Comparison of ENCODE assay signal across 18 cellular contexts in genomic region chr14:31933716-31934115, GRCh38.
DNase-seq lines count a peak whose midpoint lies in the region; ATAC-seq and TF ChIP-seq lines count a peak whose summit lies in the region.
"Had no signal": no experiment of that assay in that cellular context is flagged by ENCODE, and none has a peak within 500 bp of the region (broad histone marks: within the 10 kb centered on the region; RNA-seq: fewer than 3 reads in every experiment).

No MANE protein-coding gene starts in this region.

- no peaks in the 10 kb centered on the region for H3K36me3 Mint-ChIP-seq in activated T-cell treated with anti-CD3 and anti-CD28 coated beads, Interleukin-2, amount 50 U/mL, for 24 hours (ENCODE audit: low read depth)

- H3K4me1 Mint-ChIP-seq in activated T-cell treated with anti-CD3 and anti-CD28 coated beads, Interleukin-2, amount 50 U/mL, for 24 hours (ENCODE audit: low read depth) = peaks cover 19% of the 10 kb centered on the region

- H3K4me1 ChIP-seq in GM23248 (ENCODE audit: insufficient read depth) = peaks cover 41% of the 10 kb centered on the region
- H3K4me1 ChIP-seq in RWPE2 (ENCODE audit: insufficient read depth, poor library complexity, severe bottlenecking) = peaks cover 27% of the 10 kb centered on the region
- H3K4me1 ChIP-seq: suprapubic skin had no signal

- H3K27me3 Mint-ChIP-seq in activated T-cell treated with anti-CD3 and anti-CD28 coated beads, Interleukin-2, amount 50 U/mL, for 24 hours = no peaks in the 10 kb centered on the region
- H3K27me3 Mint-ChIP-seq: activated T-helper 17 cell treated with anti-CD3 and anti-CD28 coated beads, Interleukin-2, amount 50 U/mL, for 72 hours had no signal

- H3K27me3 ChIP-seq in GM23248 (replicated peaks; ENCODE audit: insufficient read depth) (no peaks in the 10 kb centered on the region), RWPE2 (ENCODE audit: insufficient read depth, poor library complexity, severe bottlenecking) (no peaks in the 10 kb centered on the region)
- H3K27me3 ChIP-seq: suprapubic skin had no signal

- peaks cover 2% of the 10 kb centered on the region for H3K9me3 Mint-ChIP-seq in activated T-cell treated with anti-CD3 and anti-CD28 coated beads, Interleukin-2, amount 50 U/mL, for 24 hours
- H3K9me3 Mint-ChIP-seq: activated T-helper 17 cell treated with anti-CD3 and anti-CD28 coated beads, Interleukin-2, amount 50 U/mL, for 72 hours; endodermal cell; H9; nephron had no signal

- peak; percentile 41; the same call in 2 of the 3 replicates for ATAC-seq in RWPE2 (ENCODE audit: low read depth)
- ATAC-seq: activated T-helper 17 cell treated with anti-CD3 and anti-CD28 coated beads, Interleukin-2, amount 50 U/mL, for 72 hours; right cardiac atrium had no signal

- DNase-seq in GM23248 = peak; percentile 49
- peak; percentile 26 for DNase-seq in LHCN-M2 (ENCODE audit: low read depth)
- DNase-seq in RWPE2 (ENCODE audit: low spot score) = no peak
- DNase-seq in lung microvascular endothelial cell (ENCODE audit: low read depth in 2 of 2) = peak; percentile 56 to 66
- DNase-seq in 8988T = no peak
- DNase-seq in activated T-cell treated with anti-CD3 and anti-CD28 coated beads, Interleukin-2, amount 50 U/mL, for 24 hours = no peak
- DNase-seq in middle frontal gyrus (ENCODE audit: extremely low spot score, low spot score) = no peak
- DNase-seq: C1 segment of cervical spinal cord, endodermal cell, H9, mammary epithelial cell, NCI-H1048, NCI-H524, right cardiac atrium, RPMI8226 had no signal

- H3K79me2 ChIP-seq in GM23248 (ENCODE audit: insufficient read depth) = no peaks in the 10 kb centered on the region

- H3K9me2 ChIP-seq in GM23248 (ENCODE audit: insufficient read depth) = no peaks in the 10 kb centered on the region

- no peak overlapping the region for H3K4me3 ChIP-seq in GM23248
- no peak overlapping the region for H3K4me3 ChIP-seq in RWPE2 (ENCODE audit: severe bottlenecking)
- H3K4me3 ChIP-seq: suprapubic skin had no signal

- TF ChIP-seq CTCF in RWPE2 (IDR thresholded peaks at IDR 0.05; ENCODE audit: poor library complexity, severe bottlenecking) = no peak

- H3F3A ChIP-seq in GM23248 (ENCODE audit: insufficient read depth) = peaks cover 36% of the 10 kb centered on the region

- no peaks in the 10 kb centered on the region for H3K9me3 ChIP-seq in GM23248 (ENCODE audit: low read depth)
- no peaks in the 10 kb centered on the region for H3K9me3 ChIP-seq in RWPE2 (ENCODE audit: severe bottlenecking)
- H3K9me3 ChIP-seq: suprapubic skin had no signal

- H2AFZ ChIP-seq in GM23248 = no peak overlapping the region

- H3K4me2 ChIP-seq in GM23248 (ENCODE audit: unreplicated experiment) = no peak overlapping the region

- H3K27ac Mint-ChIP-seq in activated T-cell treated with anti-CD3 and anti-CD28 coated beads, Interleukin-2, amount 50 U/mL, for 24 hours = no peak overlapping the region
- H3K27ac Mint-ChIP-seq: endodermal cell had no signal

- in situ Hi-C loops in GM23248 (cut with MboI) = loop anchor here (10.0 kb wide), 1 partner anchor 321 kb away; no protein-coding TSS in a partner anchor

- no peak overlapping the region for H3K27ac ChIP-seq in GM23248
- H3K27ac ChIP-seq in RWPE2 (ENCODE audit: poor library complexity, severe bottlenecking) = no peak overlapping the region
- H3K27ac ChIP-seq: suprapubic skin had no signal

- no peak overlapping the region for H3K4me3 Mint-ChIP-seq in activated T-cell treated with anti-CD3 and anti-CD28 coated beads, Interleukin-2, amount 50 U/mL, for 24 hours
- H3K4me3 Mint-ChIP-seq: activated T-helper 17 cell treated with anti-CD3 and anti-CD28 coated beads, Interleukin-2, amount 50 U/mL, for 72 hours; endodermal cell; nephron had no signal

- WGBS in GM23248 (ENCODE audit: low coverage in 1 of 2, low lambda C conversion rate in 2 of 2, missing lambda C conversion rate in 2 of 2), 2 experiments = 68 to 77% methylated on average over 3 of the region's 3 CpGs

- no peak overlapping the region for H3K9ac ChIP-seq in GM23248

- H4K20me1 ChIP-seq in GM23248 (ENCODE audit: insufficient read depth) = no peaks in the 10 kb centered on the region

- H3K36me3 ChIP-seq in GM23248 (ENCODE audit: low read depth) (no peaks in the 10 kb centered on the region), RWPE2 (ENCODE audit: low read depth) (no peaks in the 10 kb centered on the region)
- H3K36me3 ChIP-seq: suprapubic skin had no signal

Comparison
In these comparisons a context has a peak if more than half of its experiments do, and no peak if none do; other contexts are left out.
1. DNase-seq: peak in GM23248 (single experiment), LHCN-M2 (single experiment) and lung microvascular endothelial cell (2 of 2); none in RWPE2 (single experiment), 8988T (single experiment), activated T-cell treated with anti-CD3 and anti-CD28 coated beads, Interleukin-2, amount 50 U/mL, for 24 hours (single experiment) and middle frontal gyrus (single experiment).